Comparison of ENCODE assay signal across 8 cellular contexts in the genomic region with DNA sequence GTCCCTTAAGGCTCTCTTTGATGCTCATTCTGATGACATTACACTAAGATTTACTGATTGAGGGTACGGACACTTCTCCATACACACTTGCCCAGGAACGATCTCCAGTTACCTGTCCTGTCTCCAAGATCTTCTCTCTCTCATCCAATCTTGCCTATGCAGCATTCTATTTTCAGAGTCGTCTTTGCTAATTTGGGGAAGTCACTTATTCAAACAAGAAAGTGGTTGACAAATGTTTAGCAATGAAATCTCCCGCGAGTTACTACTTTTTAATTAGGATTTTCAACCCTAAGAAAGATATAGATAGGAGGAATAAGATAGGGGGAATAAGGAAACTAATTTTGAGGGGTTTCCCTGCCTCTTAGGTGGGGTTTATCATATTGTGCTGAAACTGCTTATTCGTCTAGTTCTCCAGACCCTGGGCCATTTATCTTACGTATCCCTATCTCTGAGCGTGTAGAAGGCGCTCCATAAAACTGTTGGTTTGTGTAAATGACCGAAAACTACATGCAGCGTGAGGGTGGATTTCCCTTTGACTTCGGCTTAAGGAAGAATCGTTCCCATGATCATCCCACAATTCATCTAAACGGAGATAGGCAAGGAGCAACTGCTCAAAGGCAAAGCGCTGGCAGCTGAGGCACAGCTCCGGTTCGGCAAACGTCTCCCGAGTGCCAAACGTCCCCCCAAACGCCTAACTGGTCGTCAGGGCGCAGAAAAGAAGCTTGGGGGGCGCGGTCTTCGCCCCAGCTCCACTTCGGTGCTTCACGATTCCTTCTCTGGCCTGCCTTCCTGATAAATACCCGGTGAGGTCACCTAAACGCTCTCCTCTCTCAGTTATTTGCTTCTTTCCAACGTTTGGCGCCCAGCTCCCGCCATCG. TPM values are rescaled to one million over a fixed set of nuclear protein-coding genes. Genes with fewer than 3 reads are reported as not detected.
DNase-seq lines count a peak whose midpoint lies in the region; ATAC-seq and TF ChIP-seq lines count a peak whose summit lies in the region.

No MANE protein-coding gene starts in this region.

- H3K36me3 Mint-ChIP-seq in effector memory CD8-positive, alpha-beta T cell (ENCODE audit: insufficient read depth): peaks cover 7% of the 10 kb centered on the region

- in situ Hi-C loops in transverse colon (cut with MboI; ENCODE audit: low pct_ligation_motif_present in 1 of 4, low pct_unique_long_range_greater_than_20kb in 1 of 4, low sequenced_read_pairs in 3 of 4): no loop called here

- H3K9me3 Mint-ChIP-seq in effector memory CD8-positive, alpha-beta T cell: no peaks in the 10 kb centered on the region

- peak overlapping the region; percentile 95 to 99 for H3K27ac Mint-ChIP-seq in effector memory CD8-positive, alpha-beta T cell

- peak overlapping the region; percentile 91 to 99 for H3K4me3 Mint-ChIP-seq in effector memory CD8-positive, alpha-beta T cell

- 7 to 47% methylated on average over 6 to 34 of the region's 34 CpGs for WGBS in transverse colon (ENCODE audit: low coverage in 1 of 2), 2 donors

- H3K9me3 ChIP-seq in mononuclear cell (ENCODE audit: low read depth, low read length) (no peaks in the 10 kb centered on the region), transverse colon (no peaks in the 10 kb centered on the region)

- H3K4me1 ChIP-seq in mononuclear cell (ENCODE audit: insufficient read depth, low read length): peaks cover 32% of the 10 kb centered on the region
- peaks cover 9 to 30% (median 21%) of the 10 kb centered on the region in 4 donors for H3K4me1 ChIP-seq in transverse colon

- H3K27me3 Mint-ChIP-seq in effector memory CD8-positive, alpha-beta T cell: no peaks in the 10 kb centered on the region

- intact Hi-C loops in transverse colon (cut with DNase I; ENCODE audit: low total_unique reads): no loop called here

- peak overlapping the region; percentile 93 to 96 (median 96) for H3K27ac ChIP-seq in transverse colon

- no peak for TF ChIP-seq EP300 in transverse colon (IDR thresholded peaks at IDR 0.05; ENCODE audit: low read depth)

- H3K27me3 ChIP-seq in mononuclear cell (ENCODE audit: insufficient read depth, low read length) (no peaks in the 10 kb centered on the region), transverse colon (no peaks in the 10 kb centered on the region)

- peak overlapping the region; percentile 51 for H3K4me3 ChIP-seq in mononuclear cell (ENCODE audit: low read length)
- peak overlapping the region; percentile 77 to 84 (median 80) for H3K4me3 ChIP-seq in transverse colon

- peak; percentile 11 for DNase-seq in 8988T
- no peak for DNase-seq in effector memory CD8-positive, alpha-beta T cell
- no peak for DNase-seq in transverse colon
- DNase-seq in NCI-H226: no peak

- peaks cover 27 to 28% of the 10 kb centered on the region in 2 donors for H3K4me1 Mint-ChIP-seq in effector memory CD8-positive, alpha-beta T cell (ENCODE audit: low read depth in 2 of 2)

- no peaks in the 10 kb centered on the region for H3K36me3 ChIP-seq in transverse colon

- TF ChIP-seq POLR2A in transverse colon (IDR thresholded peaks at IDR 0.05): peak; percentile 59

- peak; percentile 8 for ATAC-seq in GM18511 (IDR thresholded peaks at IDR 0.05; ENCODE audit: unreplicated experiment)
- peak; percentile 7 for ATAC-seq in HG03196 (IDR thresholded peaks at IDR 0.05; ENCODE audit: unreplicated experiment)
- peak; percentile 3 for ATAC-seq in effector memory CD8-positive, alpha-beta T cell (replicated peaks)

- TF ChIP-seq CTCF in transverse colon (IDR thresholded peaks at IDR 0.05): no peak

TF ChIP-seq in PFSK-1, 5 proteins besides CTCF, POLR2A, EP300 and RAD21:
- no peak for TF ChIP-seq FOXP2 (optimal IDR thresholded peaks at IDR 0.05; ENCODE audit: borderline replicate concordance, extremely low read depth, extremely low read length, insufficient read depth)
- TF ChIP-seq TAF1 (IDR thresholded peaks at IDR 0.05; ENCODE audit: borderline replicate concordance, insufficient read depth, low read length): 0 out of 2 replicates have a peak, but pooled peaks have one; percentile 29
- TF ChIP-seq, protein P1, sequence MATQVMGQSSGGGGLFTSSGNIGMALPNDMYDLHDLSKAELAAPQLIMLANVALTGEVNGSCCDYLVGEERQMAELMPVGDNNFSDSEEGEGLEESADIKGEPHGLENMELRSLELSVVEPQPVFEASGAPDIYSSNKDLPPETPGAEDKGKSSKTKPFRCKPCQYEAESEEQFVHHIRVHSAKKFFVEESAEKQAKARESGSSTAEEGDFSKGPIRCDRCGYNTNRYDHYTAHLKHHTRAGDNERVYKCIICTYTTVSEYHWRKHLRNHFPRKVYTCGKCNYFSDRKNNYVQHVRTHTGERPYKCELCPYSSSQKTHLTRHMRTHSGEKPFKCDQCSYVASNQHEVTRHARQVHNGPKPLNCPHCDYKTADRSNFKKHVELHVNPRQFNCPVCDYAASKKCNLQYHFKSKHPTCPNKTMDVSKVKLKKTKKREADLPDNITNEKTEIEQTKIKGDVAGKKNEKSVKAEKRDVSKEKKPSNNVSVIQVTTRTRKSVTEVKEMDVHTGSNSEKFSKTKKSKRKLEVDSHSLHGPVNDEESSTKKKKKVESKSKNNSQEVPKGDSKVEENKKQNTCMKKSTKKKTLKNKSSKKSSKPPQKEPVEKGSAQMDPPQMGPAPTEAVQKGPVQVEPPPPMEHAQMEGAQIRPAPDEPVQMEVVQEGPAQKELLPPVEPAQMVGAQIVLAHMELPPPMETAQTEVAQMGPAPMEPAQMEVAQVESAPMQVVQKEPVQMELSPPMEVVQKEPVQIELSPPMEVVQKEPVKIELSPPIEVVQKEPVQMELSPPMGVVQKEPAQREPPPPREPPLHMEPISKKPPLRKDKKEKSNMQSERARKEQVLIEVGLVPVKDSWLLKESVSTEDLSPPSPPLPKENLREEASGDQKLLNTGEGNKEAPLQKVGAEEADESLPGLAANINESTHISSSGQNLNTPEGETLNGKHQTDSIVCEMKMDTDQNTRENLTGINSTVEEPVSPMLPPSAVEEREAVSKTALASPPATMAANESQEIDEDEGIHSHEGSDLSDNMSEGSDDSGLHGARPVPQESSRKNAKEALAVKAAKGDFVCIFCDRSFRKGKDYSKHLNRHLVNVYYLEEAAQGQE (IDR thresholded peaks at IDR 0.05; ENCODE audit: insufficient read depth in 1 of 2, low read depth in 2 of 2, low read length in 2 of 2): no peak
- 0 out of 2 replicates have a peak, but pooled peaks have one; percentile 18 for TF ChIP-seq SIN3A (IDR thresholded peaks at IDR 0.05; ENCODE audit: borderline replicate concordance, insufficient read depth, low read length)

RNA-seq across cellular contexts. Expression of gene APIP, which starts 0.8 kb away (rescaled TPM):
- polyA plus RNA-seq in PFSK-1 (2012; ENCODE audit: insufficient read length, low read depth): 24.9 TPM
- total RNA-seq in mononuclear cell (7.8 TPM), transverse colon (10 to 100 TPM in 3 of 4 donors, 1 to 10 TPM in 1; 9.2 to 44.3 (median 14.6) TPM)

RNA-seq across cellular contexts. Expression of gene PDHX, which starts 1.0 kb away (rescaled TPM):
- polyA plus RNA-seq in PFSK-1 (2012; ENCODE audit: insufficient read length, low read depth): 29.4 TPM
- total RNA-seq in mononuclear cell (16.9 TPM), transverse colon (10 to 100 TPM; 26.7 to 37.0 (median 36.7) TPM)
